17 cellular contexts compared by ENCODE assay signal in the genomic region with DNA sequence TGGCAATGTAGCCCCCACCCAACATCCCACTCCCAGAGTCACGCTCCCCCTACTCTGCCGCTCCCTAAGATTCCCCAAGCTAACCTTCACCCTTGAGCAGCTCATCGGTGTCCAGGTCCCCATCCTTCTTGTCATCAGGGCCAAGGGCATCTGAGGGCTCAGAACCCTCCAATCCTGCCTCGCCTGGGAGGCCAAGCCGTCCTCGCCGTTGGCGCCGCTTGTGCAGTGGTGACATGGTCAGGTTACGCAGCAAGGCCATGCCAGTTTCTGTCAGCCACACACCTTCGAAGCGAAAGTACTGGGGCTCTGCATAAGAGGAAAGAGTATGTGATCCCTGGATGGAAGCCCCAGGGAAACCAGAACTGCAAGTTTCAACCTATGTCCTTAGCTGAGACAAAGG. TPM values are rescaled to one million over a fixed set of nuclear protein-coding genes. Genes with fewer than 3 reads are reported as not detected.
"Had no signal": no experiment of that assay in that cellular context is flagged by ENCODE, and none has a peak within 500 bp of the region (broad histone marks: within the 10 kb centered on the region; RNA-seq: fewer than 3 reads in every experiment).

No MANE protein-coding gene starts in this region.

- H3K9me3 ChIP-seq: gastrocnemius medialis, heart right ventricle, left lung, pancreas, tibial nerve, vagina had no signal

- H3K4me3 ChIP-seq: gastrocnemius medialis, heart right ventricle, left lung, pancreas, skin epidermis, tibial nerve, vagina had no signal

- H3K4me1 ChIP-seq: gastrocnemius medialis, left lung, pancreas, tibial nerve, vagina had no signal

- H3K27ac Mint-ChIP-seq: activated T-helper 2 cell treated with anti-CD3 and anti-CD28 coated beads, Interferon-gamma antibody, Interleukin-2, Interleukin-4, amounts not matched to agents 10 μg/mL and 5 μg/mL and 100 μg/mL, durations not matched to agents 14 hours and 24 hours and 36 hours had no signal

- FAIRE-seq: pancreas had no signal

- H3K27me3 ChIP-seq: gastrocnemius medialis, heart right ventricle, left lung, pancreas, tibial nerve, vagina had no signal

- H3K27ac ChIP-seq: epithelial cell of prostate, gastrocnemius medialis, heart right ventricle, left lung, pancreas, skin epidermis, tibial nerve, vagina had no signal

- ATAC-seq: gastrocnemius medialis had no signal

- H3K9me3 Mint-ChIP-seq: activated T-helper 2 cell treated with anti-CD3 and anti-CD28 coated beads, Interferon-gamma antibody, Interleukin-2, Interleukin-4, amounts not matched to agents 10 μg/mL and 5 μg/mL and 100 μg/mL, durations not matched to agents 14 hours and 24 hours and 36 hours had no signal

- DNase-seq: activated CD4-positive, alpha-beta T cell treated with anti-CD3 and anti-CD28 coated beads, Interleukin-2, amount 50 U/mL, for 48 hours; activated naive CD4-positive, alpha-beta T cell treated with anti-CD3 and anti-CD28 coated beads, Interleukin-2, amount 50 U/mL, for 16 hours; central memory CD4-positive, alpha-beta T cell; cortex of kidney; effector CD8-positive, alpha-beta T cell; gastrocnemius medialis; heart right ventricle; islet precursor cell; left lung; mesendoderm; pancreas; stimulated activated CD4-positive, alpha-beta T cell treated with anti-CD3 and anti-CD28 coated beads, Interleukin-4, amount 100 ng/mL, for 4 hours had no signal

RNA-seq across cellular contexts. Expression of a gene that starts 45.5 kb away (rescaled TPM):
- total RNA-seq: tibial nerve, vagina had no signal

RNA-seq across cellular contexts. Expression of a gene that starts 49.9 kb away (rescaled TPM):
- total RNA-seq: activated T-helper 2 cell treated with anti-CD3 and anti-CD28 coated beads, Interferon-gamma antibody, Interleukin-2, Interleukin-4, amounts not matched to agents 10 μg/mL and 5 μg/mL and 100 μg/mL, durations not matched to agents 14 hours and 24 hours and 36 hours had no signal
